In the genomic region with DNA sequence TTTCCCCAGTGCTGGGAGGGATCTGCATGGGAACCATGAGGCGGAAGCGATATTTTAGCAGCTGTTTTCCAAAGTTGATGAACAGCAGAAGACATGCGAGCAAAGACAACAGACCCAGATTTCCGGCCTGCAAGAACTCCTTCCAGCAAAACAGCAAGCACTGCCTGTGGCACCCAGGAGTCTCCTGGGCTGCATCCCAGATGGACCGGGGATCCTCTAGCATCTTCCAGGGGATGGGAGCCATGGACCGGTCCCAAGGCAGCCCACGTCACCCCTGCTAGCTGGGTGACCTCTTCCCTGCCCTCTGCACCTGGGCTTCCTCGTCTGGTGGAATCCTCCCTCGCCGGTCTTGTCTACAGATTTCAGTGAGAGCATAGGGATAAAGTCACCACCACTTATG, we compare ENCODE assay signal across 22 cellular contexts.
"Had no signal": no experiment of that assay in that cellular context is flagged by ENCODE, and none has a peak within 500 bp of the region (broad histone marks: within the 10 kb centered on the region; RNA-seq: fewer than 3 reads in every experiment).

No MANE protein-coding gene starts in this region.

- H3K27ac ChIP-seq: cardiac muscle cell, psoas muscle, thyroid gland had no signal

- H3K27me3 ChIP-seq: adrenal gland, cardiac muscle cell, right lobe of liver, thyroid gland had no signal

- H3K9me3 ChIP-seq: adrenal gland, mucosa of descending colon, psoas muscle, right lobe of liver, thyroid gland had no signal

- DNase-seq: activated CD4-positive, alpha-beta T cell treated with anti-CD3 and anti-CD28 coated beads for 4 hours; activated CD8-positive, alpha-beta T cell treated with anti-CD3 and anti-CD28 coated beads for 36 hours; activated effector memory CD4-positive, alpha-beta T cell treated with anti-CD3 and anti-CD28 coated beads, Interleukin-2, amount 50 U/mL, for 16 hours; activated T-cell treated with anti-CD3 and anti-CD28 coated beads, Interleukin-2, amount 50 U/mL, for 48 hours; adrenal gland; effector CD4-positive, alpha-beta T cell; foreskin melanocyte; head of caudate nucleus; mucosa of descending colon; nephron progenitor cell; psoas muscle; SW 1271; thyroid gland had no signal

- H3K4me1 ChIP-seq: adrenal gland, psoas muscle, right lobe of liver, thyroid gland had no signal

- H3K36me3 ChIP-seq: adrenal gland, cardiac muscle cell, right lobe of liver, thyroid gland had no signal

- H3K4me3 ChIP-seq: adrenal gland, cardiac muscle cell, coronary artery, mucosa of descending colon, psoas muscle, right lobe of liver, thyroid gland had no signal

- FAIRE-seq: endothelial cell of umbilical vein, islet of Langerhans, TTC549, urothelium cell line had no signal

- ATAC-seq: activated CD8-positive, alpha-beta T cell treated with anti-CD3 and anti-CD28 coated beads for 36 hours; left lobe of liver; psoas muscle; right lobe of liver; WTC11 had no signal
